In genomic region chr19:2164020-2164988, GRCh38 we compare ENCODE assay signal across 9 cellular contexts. TPM values are rescaled to one million over a fixed set of nuclear protein-coding genes. Genes with fewer than 3 reads are reported as not detected.
A peak's percentile ranks its signal among the peaks of the same experiment; 100 is the strongest.
DNase-seq lines count a peak whose midpoint lies in the region; ATAC-seq, FAIRE-seq and TF ChIP-seq lines count a peak whose summit lies in the region.
"Had no signal": no experiment of that assay in that cellular context is flagged by ENCODE, and none has a peak within 500 bp of the region (broad histone marks: within the 10 kb centered on the region; RNA-seq: fewer than 3 reads in every experiment).

No MANE protein-coding gene starts in this region.

- POLR2A ChIA-PET in endothelial cell of umbilical vein (lab: Charles Lee), result no interaction called here
- POLR2A ChIA-PET in naive thymus-derived CD4-positive, alpha-beta T cell (lab: Charles Lee), result interaction anchor here (2.0 kb wide), 1 partner anchor 12 kb away, joined by 7 read pairs; the partner anchor contains the start of gene AP3D1

- H3K9me3 Mint-ChIP-seq in naive thymus-derived CD4-positive, alpha-beta T cell, result no peaks in the 10 kb centered on the region

- H3K36me3 Mint-ChIP-seq in naive thymus-derived CD4-positive, alpha-beta T cell, result no peaks in the 10 kb centered on the region

- peak overlapping the region; percentile 90 for H3K4me2 ChIP-seq in endothelial cell of umbilical vein (ENCODE audit: insufficient read depth, low read length)

- peak; percentile 35 for TF ChIP-seq POLR2A in endothelial cell of umbilical vein (IDR thresholded peaks at IDR 0.05; ENCODE audit: low read depth, low read length)

- H3K27ac Mint-ChIP-seq in naive thymus-derived CD4-positive, alpha-beta T cell, result peak overlapping the region in 8 of 9 donors; percentile 46 to 91 (median 87)

- H4K20me1 ChIP-seq in endothelial cell of umbilical vein (replicated peaks; ENCODE audit: control insufficient read depth, extremely low read depth, insufficient read depth, low read length), result no peaks in the 10 kb centered on the region

- dilution Hi-C loops in endothelial cell of umbilical vein (cut with MboI; ENCODE audit: extremely low pct_ligation_motif_present, low sequenced_read_pairs), result no loop called here

- H3K27ac ChIP-seq in VCaP (peak overlapping the region; percentile 89), endothelial cell of umbilical vein (ENCODE audit: insufficient read depth, low read depth, low read length) (peak overlapping the region; percentile 40)
- H3K27ac ChIP-seq in naive thymus-derived CD4-positive, alpha-beta T cell (ENCODE audit: low read depth, low read length), result peak overlapping the region; percentile 95

- H3K79me2 ChIP-seq in endothelial cell of umbilical vein (ENCODE audit: control insufficient read depth, insufficient read depth, low read length), result peaks cover 31% of the 10 kb centered on the region

- no peak overlapping the region for H2AFZ ChIP-seq in endothelial cell of umbilical vein (ENCODE audit: low read depth, low read length)

- H3K4me1 ChIP-seq in endothelial cell of umbilical vein (ENCODE audit: control insufficient read depth, extremely low read depth, insufficient read depth, low read length), result peaks cover 29% of the 10 kb centered on the region
- peaks cover 0 to 22% of the 10 kb centered on the region in 2 donors for H3K4me1 ChIP-seq in naive thymus-derived CD4-positive, alpha-beta T cell (ENCODE audit: control insufficient read depth in 2 of 2, insufficient read depth in 2 of 2, low read length in 2 of 2)

- peak overlapping the region; percentile 71 for H3K9ac ChIP-seq in endothelial cell of umbilical vein (replicated peaks; ENCODE audit: extremely low read depth, insufficient read depth, low read length)

- no peaks in the 10 kb centered on the region for H3K9me3 ChIP-seq in endothelial cell of umbilical vein (replicated peaks; ENCODE audit: control insufficient read depth, insufficient read depth, low read length)
- H3K9me3 ChIP-seq in naive thymus-derived CD4-positive, alpha-beta T cell (ENCODE audit: control insufficient read depth in 2 of 3, low read length in 3 of 3), result no peaks in the 10 kb centered on the region

- BruUV-seq in endothelial cell of umbilical vein (replicated peaks; lab: Mats Ljungman, UMichigan), result TSS peak; percentile 16

- H3K4me3 Mint-ChIP-seq in naive thymus-derived CD4-positive, alpha-beta T cell, result peak overlapping the region; percentile 86 to 96 (median 91)

- CTCF ChIA-PET in endothelial cell of umbilical vein (lab: Charles Lee), result interaction anchor here (0.7 to 1.0 kb wide), 3 partner anchors 8 to 151 kb away, joined by 3 read pairs; partner anchors contain the start of gene PLEKHJ1
- CTCF ChIA-PET in naive thymus-derived CD4-positive, alpha-beta T cell (lab: Charles Lee), result no interaction called here

- no peaks in the 10 kb centered on the region for H3K36me3 ChIP-seq in endothelial cell of umbilical vein (ENCODE audit: control insufficient read depth in 2 of 2, extremely low read depth in 1 of 2, insufficient read depth in 2 of 2, low read length in 2 of 2)
- peaks cover 0 to 3% (median 0%) of the 10 kb centered on the region in 3 experiments for H3K36me3 ChIP-seq in naive thymus-derived CD4-positive, alpha-beta T cell (ENCODE audit: control insufficient read depth in 2 of 3, insufficient read depth in 3 of 3, low read length in 3 of 3)

- H3K4me3 ChIP-seq in endothelial cell of umbilical vein (replicated peaks in 1 of 3; ENCODE audit: insufficient read depth in 1 of 3, low read depth in 1 of 3, low read length in 3 of 3), result peak overlapping the region; percentile 59 to 77 (median 60)
- peak overlapping the region; percentile 69 for H3K4me3 ChIP-seq in naive thymus-derived CD4-positive, alpha-beta T cell (ENCODE audit: low read length)

- H3K27me3 Mint-ChIP-seq in naive thymus-derived CD4-positive, alpha-beta T cell, result no peaks in the 10 kb centered on the region

- ATAC-seq in HG03039 (IDR thresholded peaks at IDR 0.05; ENCODE audit: unreplicated experiment) (peak; percentile 22), HG03460 (IDR thresholded peaks at IDR 0.05; ENCODE audit: unreplicated experiment) (no peak), HG03045 (IDR thresholded peaks at IDR 0.05; ENCODE audit: unreplicated experiment) (no peak)
- peak; percentile 30 for ATAC-seq in naive thymus-derived CD4-positive, alpha-beta T cell

- DNase-seq in EL, result peak; percentile 25
- peak; percentile 53 for DNase-seq in endothelial cell of umbilical vein (ENCODE audit: low read depth, low spot score)
- peak in 2 of 9 donors; percentile 33 to 57 for DNase-seq in naive thymus-derived CD4-positive, alpha-beta T cell
- DNase-seq in SKM-1 treated with dmso at 0.1 percent for 144 hours (lab: John Stamatoyannopoulos, UW; ENCODE audit: unreplicated experiment), result no peak

- no peaks in the 10 kb centered on the region for H3K9me1 ChIP-seq in endothelial cell of umbilical vein (replicated peaks; ENCODE audit: control insufficient read depth, extremely low read depth, insufficient read depth, low read length)

- intact Hi-C loops in endothelial cell of umbilical vein (cut with micrococcal nuclease), result no loop called here
- intact Hi-C loops in naive thymus-derived CD4-positive, alpha-beta T cell (cut with micrococcal nuclease), result loop anchor here in 1 of 2 donors (5.0 kb wide), 1 partner anchor 313 kb away; the partner anchor contains the start of gene GADD45B

- TF ChIP-seq CTCF in VCaP (conservative IDR thresholded peaks at IDR 0.05) (no peak), endothelial cell of umbilical vein (IDR thresholded peaks at IDR 0.05; ENCODE audit: extremely low read depth in 1 of 2, insufficient read depth in 1 of 2, low read depth in 1 of 2, low read length in 2 of 2) (no peak)

- peaks cover 8 to 39% (median 29%) of the 10 kb centered on the region in 7 donors for H3K4me1 Mint-ChIP-seq in naive thymus-derived CD4-positive, alpha-beta T cell

- FAIRE-seq in endothelial cell of umbilical vein (lab: Jason Lieb, UNC), result no peak
- FAIRE-seq: TTC549 had no signal

- no peaks in the 10 kb centered on the region for H3K27me3 ChIP-seq in endothelial cell of umbilical vein (ENCODE audit: control insufficient read depth in 2 of 2, insufficient read depth in 2 of 2, low read length in 2 of 2)
- no peaks in the 10 kb centered on the region for H3K27me3 ChIP-seq in naive thymus-derived CD4-positive, alpha-beta T cell (ENCODE audit: control insufficient read depth in 2 of 2, insufficient read depth in 2 of 2, low read length in 2 of 2)

TF ChIP-seq in endothelial cell of umbilical vein, 7 proteins besides CTCF, POLR2A, EP300 and RAD21:
- TF ChIP-seq JUN (IDR thresholded peaks at IDR 0.05; ENCODE audit: borderline replicate concordance, insufficient read depth, insufficient read length, low read depth), result no peak

RNA-seq across cellular contexts. Expression of gene DOT1L, which starts 0.6 kb away (rescaled TPM):
- total RNA-seq in endothelial cell of umbilical vein, result 42.0 and 47.0 TPM in 2 replicates
- polyA plus RNA-seq in endothelial cell of umbilical vein, result 7.6 and 7.7 TPM in 2 replicates
- polyA plus RNA-seq in endothelial cell of umbilical vein (2011; cell fraction: cytosol; rRNA removed), result 7.6 and 10.4 TPM in 2 replicates
- polyA plus RNA-seq in endothelial cell of umbilical vein (2011; cell fraction: nucleus; rRNA removed), result 26.7 and 38.7 TPM in 2 replicates
- polyA plus RNA-seq in endothelial cell of umbilical vein (2012), result 13.3 and 14.5 TPM in 2 replicates
- 16.2 and 36.6 TPM in 2 replicates for polyA minus RNA-seq in endothelial cell of umbilical vein
- polyA minus RNA-seq in endothelial cell of umbilical vein (2011; cell fraction: cytosol; rRNA and poly(A)+ RNA removed), result 18.9 TPM
- 23.1 and 29.1 TPM in 2 replicates for polyA minus RNA-seq in endothelial cell of umbilical vein (2011; cell fraction: nucleus; rRNA and poly(A)+ RNA removed)
- total RNA-seq in naive thymus-derived CD4-positive, alpha-beta T cell, result 10 to 100 TPM; 27.8 to 66.1 (median 38.3) TPM
- 1 to 10 TPM in 1 of 2 donors, under 1 TPM in 1; 0.32 to 1.1 TPM for polyA plus RNA-seq in naive thymus-derived CD4-positive, alpha-beta T cell

RNA-seq across cellular contexts. Expression of gene AP3D1, which starts 12.9 kb away (rescaled TPM):
- 137 and 143 TPM in 2 replicates for total RNA-seq in endothelial cell of umbilical vein
- 123 and 130 TPM in 2 replicates for polyA plus RNA-seq in endothelial cell of umbilical vein
- polyA plus RNA-seq in endothelial cell of umbilical vein (2011; cell fraction: cytosol; rRNA removed), result 123 and 130 TPM in 2 replicates
- 207 and 256 TPM in 2 replicates for polyA plus RNA-seq in endothelial cell of umbilical vein (2011; cell fraction: nucleus; rRNA removed)
- 148 and 165 TPM in 2 replicates for polyA plus RNA-seq in endothelial cell of umbilical vein (2012)
- polyA minus RNA-seq in endothelial cell of umbilical vein, result 186 and 190 TPM in 2 replicates
- polyA minus RNA-seq in endothelial cell of umbilical vein (2011; cell fraction: cytosol; rRNA and poly(A)+ RNA removed), result 36.4 TPM
- 78.8 and 90.3 TPM in 2 replicates for polyA minus RNA-seq in endothelial cell of umbilical vein (2011; cell fraction: nucleus; rRNA and poly(A)+ RNA removed)
- 100 to 1,000 TPM in 1 of 5 experiments, 10 to 100 TPM in 4; 63.7 to 106 (median 80.3) TPM for total RNA-seq in naive thymus-derived CD4-positive, alpha-beta T cell
- 10 to 100 TPM; 12.3 to 41.7 TPM for polyA plus RNA-seq in naive thymus-derived CD4-positive, alpha-beta T cell

Comparison
In these comparisons a context has a peak if more than half of its experiments do, and no peak if none do; other contexts are left out.
1. ATAC-seq: peak in HG03039 (single experiment) and naive thymus-derived CD4-positive, alpha-beta T cell (single experiment); none in HG03460 (single experiment) and HG03045 (single experiment).
2. H3K27ac ChIP-seq: peak in every context shown above with its lines; median percentile 95 in naive thymus-derived CD4-positive, alpha-beta T cell; 89 in VCaP; 40 in endothelial cell of umbilical vein.